Comparison of ENCODE assay signal across 12 cellular contexts in genomic region chr7:155532792-155533119, GRCh38. TPM values are rescaled to one million over a fixed set of nuclear protein-coding genes. Genes with fewer than 3 reads are reported as not detected.
DNase-seq lines count a peak whose midpoint lies in the region; ATAC-seq and TF ChIP-seq lines count a peak whose summit lies in the region.
"Had no signal": no experiment of that assay in that cellular context is flagged by ENCODE, and none has a peak within 500 bp of the region (broad histone marks: within the 10 kb centered on the region; RNA-seq: fewer than 3 reads in every experiment).

No MANE protein-coding gene starts in this region.

- no peak for DNase-seq in CD4-positive, alpha-beta memory T cell
- DNase-seq in esophagus muscularis mucosa (ENCODE audit: extremely low spot score) (no peak), omental fat pad (ENCODE audit: low spot score) (peak; percentile 3), COR-L47 (lab: John Stamatoyannopoulos, UW) (no peak), C1 segment of cervical spinal cord (lab: John Stamatoyannopoulos, UW) (no peak)
- DNase-seq: activated CD4-positive, CD25-positive, alpha-beta regulatory T cell treated with anti-CD3 and anti-CD28 coated beads, Interleukin-2, amount 50 U/mL, for 72 hours; esophagus squamous epithelium; NCI-H2227 treated with DMSO at 0.1 percent for 48 hours had no signal

- H3K4me3 Mint-ChIP-seq in CD4-positive, alpha-beta memory T cell, result peak overlapping the region; percentile 50 to 86 (median 70)

- H3K9me3 Mint-ChIP-seq in CD4-positive, alpha-beta memory T cell, result peaks cover 0 to 11% (median 0%) of the 10 kb centered on the region in 8 donors

- intact Hi-C loops in CD4-positive, alpha-beta memory T cell (cut with micrococcal nuclease), result loop anchor here (5.0 kb wide), 1 partner anchor 605 kb away; no protein-coding TSS in a partner anchor
- intact Hi-C loops in esophagus muscularis mucosa (cut with DNase I), result no loop called here

- peaks cover 9 to 23% (median 15%) of the 10 kb centered on the region in 4 donors for H3K4me1 Mint-ChIP-seq in CD4-positive, alpha-beta memory T cell

- CTCF ChIA-PET in CD4-positive, alpha-beta memory T cell (lab: Charles Lee; ENCODE audit: partially characterized antibody), result interaction anchor here (1.2 kb wide), 1 partner anchor 154 kb away, joined by 3 read pairs; no protein-coding TSS in a partner anchor

- ATAC-seq in omental fat pad (ENCODE audit: low FRiP score) (no peak), GM18520 (IDR thresholded peaks at IDR 0.05; ENCODE audit: unreplicated experiment) (no peak), GM19351 (IDR thresholded peaks at IDR 0.05; ENCODE audit: unreplicated experiment) (no peak)

- POLR2A ChIA-PET in CD4-positive, alpha-beta memory T cell (lab: Charles Lee; ENCODE audit: partially characterized antibody), result no interaction called here

- TF ChIP-seq EP300 in esophagus muscularis mucosa (IDR thresholded peaks at IDR 0.05), result no peak

- H3K36me3 Mint-ChIP-seq in CD4-positive, alpha-beta memory T cell, result no peaks in the 10 kb centered on the region

- WGBS in esophagus muscularis mucosa, result 20% methylated on average over 14 of the region's 14 CpGs

- no peak for TF ChIP-seq POLR2A in esophagus muscularis mucosa (IDR thresholded peaks at IDR 0.05; ENCODE audit: low read depth)

- H3K9me3 ChIP-seq in CD4-positive, alpha-beta memory T cell (ENCODE audit: control insufficient read depth in 1 of 2, low read length in 2 of 2), result no peaks in the 10 kb centered on the region
- H3K9me3 ChIP-seq in HUES6 (ENCODE audit: control insufficient read depth, insufficient read depth, low read depth, low read length) (peaks cover 3% of the 10 kb centered on the region; the same call in 1 of the 2 replicates), esophagus muscularis mucosa (peaks cover 0 to 5% (median 2%) of the 10 kb centered on the region in 4 donors)
- H3K9me3 ChIP-seq: esophagus squamous epithelium had no signal

- H3K4me1 ChIP-seq in CD4-positive, alpha-beta memory T cell (ENCODE audit: insufficient read depth, low read length), result peaks cover 12% of the 10 kb centered on the region
- H3K4me1 ChIP-seq in HUES6 (ENCODE audit: control insufficient read depth, insufficient read depth, low read length) (peaks cover 7% of the 10 kb centered on the region; the same call in 1 of the 2 replicates), esophagus muscularis mucosa (peaks cover 7 to 15% (median 14%) of the 10 kb centered on the region in 4 donors)

- peaks cover 51 to 56% of the 10 kb centered on the region in 2 donors for H3K27me3 Mint-ChIP-seq in CD4-positive, alpha-beta memory T cell

- H3K36me3 ChIP-seq in CD4-positive, alpha-beta memory T cell (ENCODE audit: insufficient read depth, low read length), result no peaks in the 10 kb centered on the region
- no peaks in the 10 kb centered on the region for H3K36me3 ChIP-seq in HUES6 (ENCODE audit: control insufficient read depth, insufficient read depth, low read length)
- H3K36me3 ChIP-seq in esophagus muscularis mucosa, result no peaks in the 10 kb centered on the region
- H3K36me3 ChIP-seq: esophagus squamous epithelium had no signal

- H3K9ac ChIP-seq in HUES6 (ENCODE audit: low read length), result no peak overlapping the region

- TF ChIP-seq CTCF in esophagus muscularis mucosa (IDR thresholded peaks at IDR 0.05) (no peak), omental fat pad (IDR thresholded peaks at IDR 0.05) (no peak)

- peak overlapping the region in 1 of 7 donors; percentile 1 for H3K27ac Mint-ChIP-seq in CD4-positive, alpha-beta memory T cell

- H3K4me3 ChIP-seq in CD4-positive, alpha-beta memory T cell (ENCODE audit: low read length in 2 of 2), result no peak overlapping the region
- H3K4me3 ChIP-seq in HUES6 (ENCODE audit: low read depth, low read length) (peak overlapping the region; percentile 42), esophagus muscularis mucosa (peak overlapping the region in 3 of 4 donors; percentile 34 to 39 (median 35))

- no peak overlapping the region for H3K27ac ChIP-seq in CD4-positive, alpha-beta memory T cell (ENCODE audit: low read depth, low read length)
- H3K27ac ChIP-seq in HUES6 (ENCODE audit: low read depth, low read length), result no peak overlapping the region
- no peak overlapping the region for H3K27ac ChIP-seq in esophagus muscularis mucosa (replicated peaks in 1 of 4)
- H3K27ac ChIP-seq: esophagus squamous epithelium had no signal

- H3K27me3 ChIP-seq in CD4-positive, alpha-beta memory T cell (ENCODE audit: insufficient read depth, low read length), result peaks cover 21% of the 10 kb centered on the region
- H3K27me3 ChIP-seq in HUES6 (ENCODE audit: control insufficient read depth, insufficient read depth, low read length) (peaks cover 91% of the 10 kb centered on the region), esophagus muscularis mucosa (peaks cover 0 to 96% (median 34%) of the 10 kb centered on the region in 4 donors)

RNA-seq across cellular contexts. Expression of gene CNPY1, which starts 13.6 kb away (rescaled TPM):
- not detected for total RNA-seq in CD4-positive, alpha-beta memory T cell
- polyA plus RNA-seq in CD4-positive, alpha-beta memory T cell, result not detected
- not detected for total RNA-seq in esophagus muscularis mucosa
- not detected for total RNA-seq in omental fat pad
- total RNA-seq: esophagus squamous epithelium, liver had no signal
- polyA plus RNA-seq: liver had no signal

Comparison
In these comparisons a context has a peak if more than half of its experiments do, and no peak if none do; other contexts are left out.
1. H3K4me3 ChIP-seq: peak in HUES6 (single experiment) and esophagus muscularis mucosa (3 of 4); none in CD4-positive, alpha-beta memory T cell (0 of 2).